In the genomic region with DNA sequence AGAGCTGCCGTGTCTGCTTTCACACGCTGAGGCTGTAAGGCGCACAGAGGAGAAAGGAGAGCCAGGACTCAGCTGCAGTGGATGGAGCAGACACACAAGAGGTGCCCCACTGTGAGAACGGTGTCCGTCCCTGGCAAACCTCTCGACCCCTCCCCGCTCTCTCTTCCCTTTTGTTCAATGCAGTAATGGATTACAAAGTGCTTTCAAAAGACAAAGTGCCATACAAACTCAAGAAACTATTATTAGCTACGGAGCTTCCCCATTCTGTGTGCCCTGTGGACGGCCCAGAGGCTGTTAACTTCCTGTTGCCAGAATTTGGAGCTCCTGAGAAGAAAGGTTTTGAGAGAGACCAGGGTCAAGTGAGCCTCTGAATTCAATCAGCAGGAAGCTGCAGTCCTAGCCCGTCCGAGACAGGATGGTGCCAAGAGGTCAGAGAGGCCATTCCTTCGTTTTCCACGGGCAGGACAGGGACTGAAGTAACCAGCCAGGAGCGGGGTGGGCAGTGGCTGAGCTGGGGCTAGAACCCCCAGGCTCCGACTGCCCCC, we compare ENCODE assay signal across 10 cellular contexts. TPM values are rescaled to one million over a fixed set of nuclear protein-coding genes. Genes with fewer than 3 reads are reported as not detected.
DNase-seq lines count a peak whose midpoint lies in the region; ATAC-seq, FAIRE-seq and TF ChIP-seq lines count a peak whose summit lies in the region.
"Had no signal": no experiment of that assay in that cellular context is flagged by ENCODE, and none has a peak within 500 bp of the region (broad histone marks: within the 10 kb centered on the region; RNA-seq: fewer than 3 reads in every experiment).

No MANE protein-coding gene starts in this region.

- no peak overlapping the region for H2AFZ ChIP-seq in trophoblast cell (ENCODE audit: insufficient read depth, low read length, poor library complexity)

- no peak overlapping the region for H3K14ac ChIP-seq in trophoblast cell (ENCODE audit: low read length)

- H4K91ac ChIP-seq in trophoblast cell (ENCODE audit: low read depth, low read length) = no peak overlapping the region

- no peak overlapping the region for H3K4me3 ChIP-seq in trophoblast cell (ENCODE audit: low read depth, low read length)

- no peak overlapping the region for H2BK120ac ChIP-seq in trophoblast cell (ENCODE audit: insufficient read depth, low read length, poor library complexity)

- H3K9ac ChIP-seq in trophoblast cell (ENCODE audit: low read length) = no peak overlapping the region

- no CpG with 5 or more reads among the region's 15 CpGs for WGBS in trophoblast cell (ENCODE audit: extremely low coverage, insufficient coverage, insufficient read length)

- peaks cover 5% of the 10 kb centered on the region for H3K79me1 ChIP-seq in trophoblast cell (ENCODE audit: low read length)

- peak; percentile 19 for TF ChIP-seq POLR2A in GM18526 (IDR thresholded peaks at IDR 0.05; ENCODE audit: extremely low read depth, insufficient read length)

- H2AK5ac ChIP-seq in trophoblast cell (ENCODE audit: low read length) = no peak overlapping the region

- H2BK5ac ChIP-seq in trophoblast cell (ENCODE audit: low read depth, low read length, poor library complexity) = no peak overlapping the region

- H3K79me2 ChIP-seq in trophoblast cell (ENCODE audit: control insufficient read depth, insufficient read depth, low read length, poor library complexity) = peaks cover 3% of the 10 kb centered on the region

- no peak overlapping the region for H3K18ac ChIP-seq in trophoblast cell (ENCODE audit: low read length)

- H3K27ac ChIP-seq in trophoblast cell (ENCODE audit: low read depth, low read length) = peak overlapping the region; percentile 22

- no peaks in the 10 kb centered on the region for H3K27me3 ChIP-seq in trophoblast cell (ENCODE audit: insufficient read depth, low read length)

- no peak overlapping the region for H3K4ac ChIP-seq in trophoblast cell (ENCODE audit: low read depth, low read length)

- no peak for FAIRE-seq in RCC 7860 (lab: Jason Lieb, UNC)

- H3K36me3 ChIP-seq in trophoblast cell (ENCODE audit: control insufficient read depth in 1 of 2, insufficient read depth in 2 of 2, low read length in 2 of 2) = peaks cover 76 to 87% of the 10 kb centered on the region in 2 experiments

- no peak for ATAC-seq in activated CD4-positive, CD25-positive, alpha-beta regulatory T cell treated with anti-CD3 and anti-CD28 coated beads, Interleukin-2, amount 50 U/mL, for 24 hours
- ATAC-seq in HG03469 (IDR thresholded peaks at IDR 0.05; ENCODE audit: unreplicated experiment) (no peak), HG03135 (IDR thresholded peaks at IDR 0.05; ENCODE audit: unreplicated experiment) (no peak)
- ATAC-seq: SK-N-SH treated with all-trans-retinoic acid at 6 μM for 48 hours had no signal

- H4K8ac ChIP-seq in trophoblast cell (ENCODE audit: low read depth, low read length) = no peak overlapping the region

- DNase-seq in globus pallidus (ENCODE audit: low spot score) (peak; percentile 46), trophoblast cell (no peak), RCC 7860 (ENCODE audit: low spot score) (no peak)
- DNase-seq: NCI-H1092 treated with DMSO at 0.1 percent for 48 hours had no signal

- H3K9me3 ChIP-seq in trophoblast cell (ENCODE audit: insufficient read depth, low read depth, low read length) = no peaks in the 10 kb centered on the region

- H3K4me1 ChIP-seq in trophoblast cell (ENCODE audit: control insufficient read depth in 1 of 2, insufficient read depth in 2 of 2, low read length in 2 of 2) = peaks cover 25 to 28% of the 10 kb centered on the region in 2 experiments

- no peak overlapping the region for H3K4me2 ChIP-seq in trophoblast cell (ENCODE audit: low read length)

- H3K23ac ChIP-seq in trophoblast cell (ENCODE audit: low read length) = no peak overlapping the region

- H4K12ac ChIP-seq in trophoblast cell (ENCODE audit: low read depth, low read length) = no peak overlapping the region

- H2BK12ac ChIP-seq in trophoblast cell (ENCODE audit: low read length) = no peak overlapping the region

TF ChIP-seq in PFSK-1, 5 proteins besides CTCF, POLR2A, EP300 and RAD21:
- TF ChIP-seq POLR2AphosphoS5 (IDR thresholded peaks at IDR 0.05; ENCODE audit: low read depth, low read length) (peak; percentile 41; the same call in 1 of the 2 replicates), FOXP2 (optimal IDR thresholded peaks at IDR 0.05; ENCODE audit: borderline replicate concordance, extremely low read depth, extremely low read length, insufficient read depth) (no peak)

RNA-seq across cellular contexts. Expression of a gene that starts 15.8 kb away (rescaled TPM):
- 156 TPM for polyA plus RNA-seq in PFSK-1 (2012; ENCODE audit: insufficient read length, low read depth)
- 133 TPM in 2 replicates for polyA plus RNA-seq in trophoblast cell (2013)

RNA-seq across cellular contexts. Expression of a gene that starts 31.6 kb away (rescaled TPM):
- polyA plus RNA-seq in PFSK-1 (2012; ENCODE audit: insufficient read length, low read depth) = 5.7 TPM
- polyA plus RNA-seq in trophoblast cell (2013) = 22.8 and 24.9 TPM in 2 replicates
